1 cellular context compared by ENCODE assay signal in genomic region chr15:73927003-73927475, GRCh38.
A peak's percentile ranks its signal among the peaks of the same experiment; 100 is the strongest.
TF ChIP-seq lines count a peak whose summit lies in the region.

No MANE protein-coding gene starts in this region.

TF ChIP-seq in WTC11, 78 proteins besides CTCF, POLR2A, EP300 and RAD21 (continued from another document):
- no peak for TF ChIP-seq PRDM15 (CRISPR knock-in tag; IDR thresholded peaks at IDR 0.05)
- TF ChIP-seq NFATC4 (CRISPR knock-in tag; IDR thresholded peaks at IDR 0.05): no peak
- TF ChIP-seq JUN (CRISPR knock-in tag; IDR thresholded peaks at IDR 0.05): no peak
- peak; percentile 42; the same call in 1 of the 2 replicates for TF ChIP-seq MYBL2 (CRISPR knock-in tag; IDR thresholded peaks at IDR 0.05)
- no peak for TF ChIP-seq EMX1 (CRISPR knock-in tag; IDR thresholded peaks at IDR 0.05)
- TF ChIP-seq AFF4 (CRISPR knock-in tag; IDR thresholded peaks at IDR 0.05; ENCODE audit: borderline replicate concordance): no peak
- no peak for TF ChIP-seq ZNF263 (CRISPR knock-in tag; IDR thresholded peaks at IDR 0.05; ENCODE audit: low read depth)
- TF ChIP-seq MLX (CRISPR knock-in tag; IDR thresholded peaks at IDR 0.05): no peak
TF ChIP-seq in WTC11: peak in this region for 3.
